20 cellular contexts compared by ENCODE assay signal in the genomic region with DNA sequence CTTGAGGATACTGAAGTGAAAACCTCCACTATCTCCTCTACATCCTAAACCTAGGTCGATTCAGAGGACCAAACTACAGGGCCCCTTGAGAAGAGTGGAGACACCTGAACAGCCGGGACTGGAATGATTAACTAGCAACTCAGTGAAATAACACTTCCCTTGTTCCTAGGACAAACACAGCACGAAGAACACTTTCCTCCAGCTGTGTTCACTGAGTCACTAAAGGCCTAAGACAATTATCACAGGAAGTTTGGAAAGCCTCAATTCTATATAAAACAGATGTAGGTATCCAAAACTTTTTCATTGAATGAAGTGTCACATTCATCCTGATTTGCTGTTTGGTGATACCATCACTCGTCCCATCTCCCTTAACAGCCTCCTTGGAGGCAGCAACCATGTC. TPM values are rescaled to one million over a fixed set of nuclear protein-coding genes. Genes with fewer than 3 reads are reported as not detected.
DNase-seq lines count a peak whose midpoint lies in the region; ATAC-seq and TF ChIP-seq lines count a peak whose summit lies in the region.
"Had no signal": no experiment of that assay in that cellular context is flagged by ENCODE, and none has a peak within 500 bp of the region (broad histone marks: within the 10 kb centered on the region; RNA-seq: fewer than 3 reads in every experiment).

No MANE protein-coding gene starts in this region.

- peaks cover 3% of the 10 kb centered on the region for H3K27me3 Mint-ChIP-seq in GM23338 (ENCODE audit: insufficient read depth, low read depth, poor library complexity)
- no peaks in the 10 kb centered on the region for H3K27me3 Mint-ChIP-seq in type B pancreatic cell
- peaks cover 0 to 6% (median 4%) of the 10 kb centered on the region in 3 donors for H3K27me3 Mint-ChIP-seq in CD14-positive monocyte (ENCODE audit: low read depth in 3 of 3)
- H3K27me3 Mint-ChIP-seq: activated naive CD4-positive, alpha-beta T cell treated with anti-CD3 and anti-CD28 coated beads, Interleukin-2, amount 50 U/mL, for 24 hours; activated T-cell treated with anti-CD3 and anti-CD28 coated beads, Interleukin-2, amount 50 U/mL, for 24 hours had no signal

- no peak overlapping the region for H3K4me2 ChIP-seq in GM23338
- H3K4me2 ChIP-seq: KMS-11 had no signal

- H3F3A ChIP-seq in GM23338 (replicated peaks; ENCODE audit: low read depth): 0 out of 2 replicates have a peak, but pooled peaks cover 6% of the 10 kb centered on the region

- peak; percentile 33 for DNase-seq in A172 (ENCODE audit: low spot score)
- DNase-seq in GM23338 (ENCODE audit: low spot score): no peak
- DNase-seq in WERI-Rb-1: peak; percentile 3
- peak; percentile 40 for DNase-seq in islet precursor cell
- no peak for DNase-seq in type B pancreatic cell (ENCODE audit: extremely low spot score, unreplicated experiment)
- no peak for DNase-seq in CD14-positive monocyte (ENCODE audit: low spot score)
- no peak for DNase-seq in foreskin melanocyte
- DNase-seq: ACHN; activated CD4-positive, alpha-beta T cell treated with anti-CD3 and anti-CD28 coated beads, Interleukin-2, amount 50 U/mL, for 1 hour; activated T-cell treated with anti-CD3 and anti-CD28 coated beads, Interleukin-2, amount 50 U/mL, for 24 hours; cortex of kidney; erythroblast; hippocampal formation; NCI-H1105 treated with DMSO at 0.1 percent for 48 hours; NCI-H748 treated with DMSO at 0.1 percent for 48 hours; stimulated activated CD4-positive, alpha-beta T cell treated with anti-CD3 and anti-CD28 coated beads, Interleukin-2, amount 100 ng/mL, for 48 hours had no signal

- H3K4me1 ChIP-seq in GM23338 (ENCODE audit: insufficient read depth): peaks cover 3% of the 10 kb centered on the region; the same call in 1 of the 2 replicates

- H3K9me3 ChIP-seq in WERI-Rb-1 (ENCODE audit: severe bottlenecking): no peaks in the 10 kb centered on the region

- H3K9me3 Mint-ChIP-seq in GM23338 (no peaks in the 10 kb centered on the region), type B pancreatic cell (no peaks in the 10 kb centered on the region), CD14-positive monocyte (peaks cover 0 to 1% (median 0%) of the 10 kb centered on the region in 7 donors)
- H3K9me3 Mint-ChIP-seq: activated naive CD4-positive, alpha-beta T cell treated with anti-CD3 and anti-CD28 coated beads, Interleukin-2, amount 50 U/mL, for 24 hours; activated T-cell treated with anti-CD3 and anti-CD28 coated beads, Interleukin-2, amount 50 U/mL, for 24 hours had no signal

- TF ChIP-seq CTCF in GM23338 (conservative IDR thresholded peaks at IDR 0.05; ENCODE audit: low read depth in 2 of 2): no peak
- TF ChIP-seq CTCF in WERI-Rb-1 (IDR thresholded peaks at IDR 0.05; ENCODE audit: low read depth, low read length): no peak
- no peak for TF ChIP-seq CTCF in type B pancreatic cell (conservative IDR thresholded peaks at IDR 0.05)
- TF ChIP-seq CTCF in CD14-positive monocyte (IDR thresholded peaks at IDR 0.05): no peak

- H3K36me3 Mint-ChIP-seq in GM23338 (ENCODE audit: low read depth) (peaks cover 21% of the 10 kb centered on the region), type B pancreatic cell (peaks cover 14% of the 10 kb centered on the region), CD14-positive monocyte (peaks cover 32 to 34% of the 10 kb centered on the region in 2 donors)

- H3K36me3 ChIP-seq in GM23338 (ENCODE audit: insufficient read depth) (peaks cover 9% of the 10 kb centered on the region; the same call in 1 of the 2 replicates), WERI-Rb-1 (peaks cover 28% of the 10 kb centered on the region)

- H3K27me3 ChIP-seq in GM23338 (ENCODE audit: insufficient read depth): no peaks in the 10 kb centered on the region
- H3K27me3 ChIP-seq in WERI-Rb-1 (ENCODE audit: insufficient read depth, low read depth, severe bottlenecking): no peaks in the 10 kb centered on the region

- H3K4me1 Mint-ChIP-seq in GM23338 (peaks cover 13% of the 10 kb centered on the region; the same call in 2 of the 3 replicates), type B pancreatic cell (ENCODE audit: unreplicated experiment) (peaks cover 24% of the 10 kb centered on the region), CD14-positive monocyte (no peaks in the 10 kb centered on the region)
- H3K4me1 Mint-ChIP-seq: activated naive CD4-positive, alpha-beta T cell treated with anti-CD3 and anti-CD28 coated beads, Interleukin-2, amount 50 U/mL, for 24 hours; brain had no signal

- H3K4me3 Mint-ChIP-seq in GM23338 (no peak overlapping the region), type B pancreatic cell (no peak overlapping the region), CD14-positive monocyte (no peak overlapping the region)
- H3K4me3 Mint-ChIP-seq: activated naive CD4-positive, alpha-beta T cell treated with anti-CD3 and anti-CD28 coated beads, Interleukin-2, amount 50 U/mL, for 24 hours; activated T-cell treated with anti-CD3 and anti-CD28 coated beads, Interleukin-2, amount 50 U/mL, for 24 hours; brain had no signal

- intact Hi-C loops in CD14-positive monocyte (cut with micrococcal nuclease): no loop called here

- no peak overlapping the region for H3K27ac Mint-ChIP-seq in GM23338
- no peak overlapping the region for H3K27ac Mint-ChIP-seq in type B pancreatic cell
- H3K27ac Mint-ChIP-seq in CD14-positive monocyte: no peak overlapping the region
- H3K27ac Mint-ChIP-seq: activated naive CD4-positive, alpha-beta T cell treated with anti-CD3 and anti-CD28 coated beads, Interleukin-2, amount 50 U/mL, for 24 hours; activated T-cell treated with anti-CD3 and anti-CD28 coated beads, Interleukin-2, amount 50 U/mL, for 24 hours had no signal

- ATAC-seq in GM23338: no peak
- ATAC-seq in HG03025 (IDR thresholded peaks at IDR 0.05; ENCODE audit: low FRiP score, unreplicated experiment): no peak

- peak overlapping the region; percentile 61; the same call in 1 of the 2 replicates for H3K27ac ChIP-seq in GM23338 (ENCODE audit: low read depth)
- peak overlapping the region; percentile 1; the same call in 1 of the 2 replicates for H3K27ac ChIP-seq in WERI-Rb-1
- H3K27ac ChIP-seq: KMS-11 had no signal

- H3K4me3 ChIP-seq in GM23338 (no peak overlapping the region), WERI-Rb-1 (ENCODE audit: low read depth, low read length) (no peak overlapping the region)

- H3K9me2 ChIP-seq in GM23338 (ENCODE audit: insufficient read depth): no peaks in the 10 kb centered on the region

- H2AFZ ChIP-seq in GM23338: no peak overlapping the region

- H4K20me1 ChIP-seq in GM23338 (replicated peaks; ENCODE audit: insufficient read depth): no peaks in the 10 kb centered on the region; the same call in 1 of the 2 replicates

- no peaks in the 10 kb centered on the region for H3K79me2 ChIP-seq in GM23338 (replicated peaks; ENCODE audit: insufficient read depth)

TF ChIP-seq in GM23338, 12 proteins besides CTCF, POLR2A, EP300 and RAD21 (continues in another document):
- TF ChIP-seq EZH2phosphoT487 (IDR thresholded peaks at IDR 0.05; ENCODE audit: unreplicated experiment) (no peak), CREB1 (CRISPR knock-in tag; IDR thresholded peaks at IDR 0.05; ENCODE audit: low read depth) (no peak), EZH2 (IDR thresholded peaks at IDR 0.05; ENCODE audit: low read depth, unreplicated experiment) (no peak), JUNB (IDR thresholded peaks at IDR 0.05; ENCODE audit: unreplicated experiment) (no peak), ETS1 (IDR thresholded peaks at IDR 0.05) (no peak)

RNA-seq across cellular contexts. Expression of gene CUEDC1, which starts 15.5 kb away (rescaled TPM):
- 8.0 and 11.6 TPM in 2 replicates for total RNA-seq in A172 (2014; rRNA removed; shearing (Covaris generic))
- 3.0 and 3.3 TPM in 2 replicates for total RNA-seq in GM23338 (2014; rRNA removed; shearing (Covaris generic))
- polyA plus RNA-seq in GM23338 (2016; fragmentation: Nextera tagmentation; extraction: Ambion mirVana) (7.7 and 11.3 TPM in 2 replicates), CD14-positive monocyte (1 to 10 TPM; 4.2 to 4.3 TPM)
- total RNA-seq in type B pancreatic cell (ENCODE audit: low replicate concordance): 29.8 and 31.3 TPM in 2 replicates

RNA-seq across cellular contexts. Expression of gene VEZF1, which starts 17.3 kb away (rescaled TPM):
- 43.4 and 50.5 TPM in 2 replicates for total RNA-seq in A172 (2014; rRNA removed; shearing (Covaris generic))
- 67.7 and 74.6 TPM in 2 replicates for total RNA-seq in GM23338 (2014; rRNA removed; shearing (Covaris generic))
- 34.8 and 36.0 TPM in 2 replicates for polyA plus RNA-seq in GM23338 (2016; fragmentation: Nextera tagmentation; extraction: Ambion mirVana)
- total RNA-seq in type B pancreatic cell (ENCODE audit: low replicate concordance): 53.3 and 73.2 TPM in 2 replicates
- 10 to 100 TPM; 28.3 to 40.1 TPM for polyA plus RNA-seq in CD14-positive monocyte

RNA-seq across cellular contexts. Expression of gene SRSF1, which starts 36.3 kb away (rescaled TPM):
- total RNA-seq in A172 (2014; rRNA removed; shearing (Covaris generic)): 501 and 612 TPM in 2 replicates
- total RNA-seq in GM23338 (2014; rRNA removed; shearing (Covaris generic)): 584 and 639 TPM in 2 replicates
- polyA plus RNA-seq in GM23338 (2016; fragmentation: Nextera tagmentation; extraction: Ambion mirVana) (373 and 413 TPM in 2 replicates), CD14-positive monocyte (10 to 100 TPM; 51.2 to 61.6 TPM)
- 200 and 306 TPM in 2 replicates for total RNA-seq in type B pancreatic cell (ENCODE audit: low replicate concordance)

Comparison
In these comparisons a context has a peak if more than half of its experiments do, and no peak if none do; other contexts are left out.
1. DNase-seq: peak in A172 (single experiment), WERI-Rb-1 (single experiment) and islet precursor cell (single experiment); none in GM23338 (single experiment), type B pancreatic cell (single experiment), CD14-positive monocyte (single experiment) and foreskin melanocyte (single experiment).